In genomic region chr2:43333656-43334144, GRCh38 we compare ENCODE assay signal across 10 cellular contexts.
DNase-seq lines count a peak whose midpoint lies in the region; ATAC-seq and TF ChIP-seq lines count a peak whose summit lies in the region.
"Had no signal": no experiment of that assay in that cellular context is flagged by ENCODE, and none has a peak within 500 bp of the region (broad histone marks: within the 10 kb centered on the region; RNA-seq: fewer than 3 reads in every experiment).

No MANE protein-coding gene starts in this region.

- H3K9me3 ChIP-seq in SK-N-SH (no peaks in the 10 kb centered on the region), prostate gland (no peaks in the 10 kb centered on the region)

- TF ChIP-seq CTCF in SK-N-SH (IDR thresholded peaks at IDR 0.05), result no peak
- TF ChIP-seq CTCF in foreskin keratinocyte (conservative IDR thresholded peaks at IDR 0.05), result no peak
- no peak for TF ChIP-seq CTCF in prostate gland (IDR thresholded peaks at IDR 0.05)

- H3K9ac ChIP-seq in SK-N-SH, result no peak overlapping the region

- ATAC-seq in foreskin keratinocyte (peak; percentile 57), GM21526 (IDR thresholded peaks at IDR 0.05; ENCODE audit: low FRiP score, unreplicated experiment) (no peak), GM21737 (IDR thresholded peaks at IDR 0.05; ENCODE audit: unreplicated experiment) (no peak)

- no peak for TF ChIP-seq POLR2A in prostate gland (IDR thresholded peaks at IDR 0.05)

- no peaks in the 10 kb centered on the region for H4K20me1 ChIP-seq in SK-N-SH (ENCODE audit: insufficient read depth)

- 59% methylated on average over 2 of the region's 2 CpGs for WGBS in SK-N-SH (ENCODE audit: low lambda C conversion rate)
- WGBS in prostate gland, result 3% methylated on average over 2 of the region's 2 CpGs

- no peak for TF ChIP-seq RAD21 in SK-N-SH (IDR thresholded peaks at IDR 0.05; ENCODE audit: low read length)

- no peaks in the 10 kb centered on the region for H3K79me2 ChIP-seq in SK-N-SH (ENCODE audit: insufficient read depth)

- H3K36me3 ChIP-seq in SK-N-SH (replicated peaks in 1 of 2; ENCODE audit: control insufficient read depth in 1 of 2, insufficient read depth in 2 of 2, low read length in 1 of 2) (no peaks in the 10 kb centered on the region), prostate gland (no peaks in the 10 kb centered on the region)

- CTCF ChIA-PET in SK-N-SH (lab: Yijun Ruan, JAX), result interaction anchor here (0.9 to 2.9 kb wide), 7 partner anchors 8 to 150 kb away, joined by 3 to 10 read pairs (median 5); no protein-coding TSS in a partner anchor

- no peak overlapping the region for H3K4me3 ChIP-seq in SK-N-SH (ENCODE audit: low read depth in 2 of 2, low read length in 1 of 2)
- H3K4me3 ChIP-seq in prostate gland, result no peak overlapping the region
- H3K4me3 ChIP-seq: PC-9 had no signal

- peak; percentile 63 for DNase-seq in EH (ENCODE audit: low read depth)
- DNase-seq in SK-N-SH, result no peak
- DNase-seq in foreskin keratinocyte, result peak; percentile 55 to 78
- no peak for DNase-seq in prostate gland (ENCODE audit: low spot score)
- DNase-seq in cerebellum (ENCODE audit: low spot score), result no peak
- no peak for DNase-seq in activated CD4-positive, CD25-positive, alpha-beta regulatory T cell (lab: John Stamatoyannopoulos, UW)
- DNase-seq: hippocampal formation, PC-9 had no signal

- no peak overlapping the region for H2AFZ ChIP-seq in SK-N-SH (ENCODE audit: low read depth)
- H2AFZ ChIP-seq: PC-9 had no signal

- no peaks in the 10 kb centered on the region for H3K9me2 ChIP-seq in SK-N-SH

- no peaks in the 10 kb centered on the region for H3K27me3 ChIP-seq in SK-N-SH (ENCODE audit: insufficient read depth)
- H3K27me3 ChIP-seq in foreskin keratinocyte, result no peaks in the 10 kb centered on the region
- H3K27me3 ChIP-seq in prostate gland (replicated peaks; ENCODE audit: insufficient read depth), result no peaks in the 10 kb centered on the region

- H3F3A ChIP-seq in SK-N-SH (replicated peaks; ENCODE audit: insufficient read depth), result no peaks in the 10 kb centered on the region

- POLR2A ChIA-PET in SK-N-SH (lab: Yijun Ruan, JAX), result no interaction called here

- intact Hi-C loops in prostate gland (cut with DNase I), result no loop called here

- H3K4me1 ChIP-seq in SK-N-SH (ENCODE audit: control insufficient read depth in 1 of 2, insufficient read depth in 2 of 2, low read depth in 1 of 2, low read length in 1 of 2), result peaks cover 9 to 40% of the 10 kb centered on the region in 2 experiments; a peak in 3 of 4 replicates
- H3K4me1 ChIP-seq in foreskin keratinocyte, result peaks cover 14% of the 10 kb centered on the region
- peaks cover 1% of the 10 kb centered on the region for H3K4me1 ChIP-seq in prostate gland (replicated peaks)

- TF ChIP-seq EP300 in SK-N-SH (IDR thresholded peaks at IDR 0.05; ENCODE audit: borderline replicate concordance in 1 of 2, low read depth in 1 of 2, low read length in 1 of 2), result no peak

- H3K4me2 ChIP-seq in SK-N-SH, result peak overlapping the region; percentile 34; the same call in 1 of the 2 replicates
- H3K4me2 ChIP-seq: PC-9 had no signal

- H3K27ac ChIP-seq in SK-N-SH (ENCODE audit: low read depth in 2 of 2, low read length in 1 of 2) (peak overlapping the region; percentile 8 to 56; a peak in 3 of 4 replicates), foreskin keratinocyte (peak overlapping the region; percentile 0), prostate gland (peak overlapping the region; percentile 53 to 58)
- H3K27ac ChIP-seq: PC-9 had no signal

TF ChIP-seq in SK-N-SH, 30 proteins besides CTCF, POLR2A, EP300 and RAD21:
- TF ChIP-seq MEF2A (IDR thresholded peaks at IDR 0.05; ENCODE audit: borderline replicate concordance, low read depth), result no peak
- TF ChIP-seq YY1 (IDR thresholded peaks at IDR 0.05; ENCODE audit: low read depth), result no peak
- TF ChIP-seq SIN3A (IDR thresholded peaks at IDR 0.05; ENCODE audit: borderline replicate concordance, low read depth, low read length), result no peak
- TF ChIP-seq NFIC (IDR thresholded peaks at IDR 0.05; ENCODE audit: borderline replicate concordance), result peak; percentile 12; the same call in 1 of the 2 replicates
- TF ChIP-seq USF1 (IDR thresholded peaks at IDR 0.05; ENCODE audit: borderline replicate concordance, low read depth), result peak; percentile 23; the same call in 1 of the 2 replicates
- no peak for TF ChIP-seq RXRA (IDR thresholded peaks at IDR 0.05; ENCODE audit: borderline replicate concordance, low read depth)
- TF ChIP-seq GATA2 (CRISPR knock-in tag; IDR thresholded peaks at IDR 0.05), result no peak
- TF ChIP-seq USF2 (IDR thresholded peaks at IDR 0.05; ENCODE audit: borderline replicate concordance, low read depth, low read length), result no peak
- no peak for TF ChIP-seq GABPA (IDR thresholded peaks at IDR 0.05; ENCODE audit: low read depth)
- no peak for TF ChIP-seq MAX (IDR thresholded peaks at IDR 0.05; ENCODE audit: low read depth)

Comparison
In these comparisons a context has a peak if more than half of its experiments do, and no peak if none do; other contexts are left out.
1. DNase-seq: peak in EH (single experiment) and foreskin keratinocyte (2 of 2); none in SK-N-SH (single experiment), prostate gland (single experiment), cerebellum (single experiment) and activated CD4-positive, CD25-positive, alpha-beta regulatory T cell (0 of 4).
2. H3K27ac ChIP-seq: peak in every context shown above with its lines; median percentile 56 in prostate gland; 32 in SK-N-SH; 0 in foreskin keratinocyte.